In genomic region chr1:227729144-227729880, GRCh38 we compare ENCODE assay signal across 9 cellular contexts. TPM values are rescaled to one million over a fixed set of nuclear protein-coding genes. Genes with fewer than 3 reads are reported as not detected.
DNase-seq lines count a peak whose midpoint lies in the region; ATAC-seq and TF ChIP-seq lines count a peak whose summit lies in the region.
"Had no signal": no experiment of that assay in that cellular context is flagged by ENCODE, and none has a peak within 500 bp of the region (broad histone marks: within the 10 kb centered on the region; RNA-seq: fewer than 3 reads in every experiment).

No MANE protein-coding gene starts in this region.

- H3K4me3 ChIP-seq in CD8-positive, alpha-beta T cell (ENCODE audit: low read depth, low read length), result peak overlapping the region; percentile 65
- peak overlapping the region; percentile 56 for H3K4me3 ChIP-seq in MG63
- H3K4me3 ChIP-seq in ectodermal cell (ENCODE audit: insufficient read depth, low read depth, low read length), result peak overlapping the region; percentile 63

- H3K4me3 Mint-ChIP-seq in CD8-positive, alpha-beta T cell, result peak overlapping the region; percentile 80
- peak overlapping the region; percentile 86 for H3K4me3 Mint-ChIP-seq in nephron progenitor cell

- H3K9me3 ChIP-seq in CD8-positive, alpha-beta T cell (ENCODE audit: low read length), result no peaks in the 10 kb centered on the region
- H3K9me3 ChIP-seq in MG63, result peaks cover 6% of the 10 kb centered on the region
- no peaks in the 10 kb centered on the region for H3K9me3 ChIP-seq in ectodermal cell (ENCODE audit: control insufficient read depth, low read length)

- ATAC-seq in CD8-positive, alpha-beta T cell, result no peak
- no peak for ATAC-seq in activated CD4-positive, CD25-positive, alpha-beta regulatory T cell treated with anti-CD3 and anti-CD28 coated beads, Interleukin-2, amount 50 U/mL, for 24 hours

- H3K9me3 Mint-ChIP-seq in CD8-positive, alpha-beta T cell, result no peaks in the 10 kb centered on the region
- H3K9me3 Mint-ChIP-seq in nephron progenitor cell, result peaks cover 7% of the 10 kb centered on the region

- H3K27ac ChIP-seq in CD8-positive, alpha-beta T cell (ENCODE audit: low read depth, low read length), result no peak overlapping the region
- no peak overlapping the region for H3K27ac ChIP-seq in ectodermal cell (ENCODE audit: insufficient read depth, low read depth, low read length, poor library complexity, severe bottlenecking)
- H3K27ac ChIP-seq: HL-60 had no signal

- DNase-seq in CD8-positive, alpha-beta T cell, result no peak
- no peak for DNase-seq in MG63
- DNase-seq in nephron progenitor cell, result no peak
- DNase-seq in globus pallidus (ENCODE audit: low spot score), result no peak
- no peak for DNase-seq in activated CD4-positive, CD25-positive, alpha-beta regulatory T cell (lab: John Stamatoyannopoulos, UW)
- no peak for DNase-seq in stimulated activated CD4-positive, alpha-beta T cell treated with anti-CD3 and anti-CD28 coated beads, Interleukin-1b, Interleukin-23, amount 100 ng/mL, for 48 hours

- H3K27ac Mint-ChIP-seq in CD8-positive, alpha-beta T cell, result no peak overlapping the region
- H3K27ac Mint-ChIP-seq in nephron progenitor cell, result no peak overlapping the region

- TF ChIP-seq CTCF in CD8-positive, alpha-beta T cell (IDR thresholded peaks at IDR 0.05), result no peak
- TF ChIP-seq CTCF in nephron progenitor cell (IDR thresholded peaks at IDR 0.05), result no peak

- POLR2A ChIA-PET in CD8-positive, alpha-beta T cell (lab: Charles Lee), result interaction anchor here (0.9 kb wide), 1 partner anchor 165 kb away, joined by 4 read pairs; no protein-coding TSS in a partner anchor

- no peaks in the 10 kb centered on the region for H3K27me3 Mint-ChIP-seq in CD8-positive, alpha-beta T cell (ENCODE audit: low read depth)
- H3K27me3 Mint-ChIP-seq in nephron progenitor cell (ENCODE audit: low read depth, poor library complexity), result peaks cover 7% of the 10 kb centered on the region

- H3K36me3 Mint-ChIP-seq in CD8-positive, alpha-beta T cell, result peaks cover 9% of the 10 kb centered on the region
- peaks cover 4% of the 10 kb centered on the region for H3K36me3 Mint-ChIP-seq in nephron progenitor cell (ENCODE audit: low read depth)

- CTCF ChIA-PET in CD8-positive, alpha-beta T cell (lab: Charles Lee), result interaction anchor here (1.7 kb wide), 1 partner anchor 36 kb away, joined by 5 read pairs; no protein-coding TSS in a partner anchor

- intact Hi-C loops in CD8-positive, alpha-beta T cell (cut with DNase I, micrococcal nuclease), result no loop called here

- H3K4me1 Mint-ChIP-seq in CD8-positive, alpha-beta T cell (ENCODE audit: low read depth), result peaks cover 39% of the 10 kb centered on the region
- H3K4me1 Mint-ChIP-seq in nephron progenitor cell, result peaks cover 42% of the 10 kb centered on the region

- WGBS in ectodermal cell, 2 experiments, result 62 to 65% methylated on average over 5 of the region's 5 CpGs

- H3K36me3 ChIP-seq in CD8-positive, alpha-beta T cell (ENCODE audit: insufficient read depth, low read length), result no peaks in the 10 kb centered on the region
- peaks cover 35% of the 10 kb centered on the region for H3K36me3 ChIP-seq in MG63
- H3K36me3 ChIP-seq in ectodermal cell (ENCODE audit: control insufficient read depth, insufficient read depth, low read length), result peaks cover 11% of the 10 kb centered on the region

- H3K4me1 ChIP-seq in CD8-positive, alpha-beta T cell (ENCODE audit: insufficient read depth, low read length), result peaks cover 25% of the 10 kb centered on the region
- peaks cover 12% of the 10 kb centered on the region for H3K4me1 ChIP-seq in ectodermal cell (ENCODE audit: control insufficient read depth, insufficient read depth, low read length)

- no peaks in the 10 kb centered on the region for H3K27me3 ChIP-seq in CD8-positive, alpha-beta T cell (ENCODE audit: insufficient read depth, low read length)
- peaks cover 10% of the 10 kb centered on the region; the same call in 1 of the 2 replicates for H3K27me3 ChIP-seq in MG63
- no peaks in the 10 kb centered on the region for H3K27me3 ChIP-seq in ectodermal cell (ENCODE audit: control insufficient read depth, insufficient read depth, low read length, poor library complexity, severe bottlenecking)

RNA-seq across cellular contexts. Expression of gene JMJD4, which starts 5.8 kb away (rescaled TPM):
- total RNA-seq in CD8-positive, alpha-beta T cell, result 1 to 10 TPM; 7.4 to 9.5 TPM
- total RNA-seq in MG63 (2014; rRNA removed; shearing (Covaris generic); ENCODE audit: low replicate concordance), result 40.2 and 63.4 TPM in 2 replicates
- polyA plus RNA-seq in ectodermal cell (2013, experiment 1 of 4), result 9.9 TPM
- 15.1 TPM for polyA plus RNA-seq in ectodermal cell (2013, experiment 2 of 4)
- 9.0 TPM for polyA plus RNA-seq in ectodermal cell (2013, experiment 3 of 4)
- 10.6 TPM for polyA plus RNA-seq in ectodermal cell (2013, experiment 4 of 4)

RNA-seq across cellular contexts. Expression of gene SNAP47, which starts 5.9 kb away (rescaled TPM):
- 10 to 100 TPM; 11.0 to 13.8 TPM for total RNA-seq in CD8-positive, alpha-beta T cell
- 55.5 and 59.8 TPM in 2 replicates for total RNA-seq in MG63 (2014; rRNA removed; shearing (Covaris generic); ENCODE audit: low replicate concordance)
- polyA plus RNA-seq in ectodermal cell (2013, experiment 1 of 4), result 49.2 TPM
- 46.6 TPM for polyA plus RNA-seq in ectodermal cell (2013, experiment 2 of 4)
- polyA plus RNA-seq in ectodermal cell (2013, experiment 3 of 4), result 39.8 TPM
- polyA plus RNA-seq in ectodermal cell (2013, experiment 4 of 4), result 43.9 TPM
